ENCODE assay signal across 22 cellular contexts in genomic region chr1:93683234-93683633, GRCh38. TPM values are rescaled to one million over a fixed set of nuclear protein-coding genes. Genes with fewer than 3 reads are reported as not detected.
A peak's percentile ranks its signal among the peaks of the same experiment; 100 is the strongest.
DNase-seq lines count a peak whose midpoint lies in the region; ATAC-seq and TF ChIP-seq lines count a peak whose summit lies in the region.
"Had no signal": no experiment of that assay in that cellular context is flagged by ENCODE, and none has a peak within 500 bp of the region (broad histone marks: within the 10 kb centered on the region; RNA-seq: fewer than 3 reads in every experiment).

No MANE protein-coding gene starts in this region.

- BruUV-seq in MCF 10A (replicated peaks; lab: Mats Ljungman, UMichigan) = no TSS peak
- BruUV-seq in Panc1 (replicated peaks; lab: Mats Ljungman, UMichigan) = no TSS peak

- no peak overlapping the region for H3K27ac ChIP-seq in breast epithelium
- H3K27ac ChIP-seq in Panc1 (ENCODE audit: low read length) = peak overlapping the region; percentile 34; the same call in 1 of the 2 replicates
- H3K27ac ChIP-seq: C4-2B had no signal

- CTCF ChIA-PET in MCF 10A (lab: Yijun Ruan, JAX) (interaction anchor here (0.6 to 2.2 kb wide), 4 partner anchors 9 to 157 kb away, joined by 4 to 12 read pairs (median 4); no protein-coding TSS in a partner anchor), Panc1 (lab: Charles Lee) (no interaction called here)

- no peak overlapping the region for H3K27ac Mint-ChIP-seq in MCF 10A (ENCODE audit: low read depth, unreplicated experiment)
- H3K27ac Mint-ChIP-seq in immature natural killer cell = no peak overlapping the region
- no peak overlapping the region for H3K27ac Mint-ChIP-seq in progenitor cell of endocrine pancreas
- H3K27ac Mint-ChIP-seq: CD8-positive, alpha-beta memory T cell had no signal

- H3K9me3 Mint-ChIP-seq in MCF 10A (ENCODE audit: unreplicated experiment) (no peaks in the 10 kb centered on the region), immature natural killer cell (peaks cover 0 to 3% (median 0%) of the 10 kb centered on the region in 6 donors), progenitor cell of endocrine pancreas (ENCODE audit: low read depth) (no peaks in the 10 kb centered on the region)
- H3K9me3 Mint-ChIP-seq: CD8-positive, alpha-beta memory T cell had no signal

- H3K27me3 ChIP-seq in breast epithelium = no peaks in the 10 kb centered on the region
- H3K27me3 ChIP-seq in Panc1 (ENCODE audit: control insufficient read depth, insufficient read depth, low read length) = no peaks in the 10 kb centered on the region
- H3K27me3 ChIP-seq: MG63 had no signal

- H3K4me1 ChIP-seq in breast epithelium (no peaks in the 10 kb centered on the region), Panc1 (ENCODE audit: control insufficient read depth, insufficient read depth, low read length) (peaks cover 18% of the 10 kb centered on the region; the same call in 1 of the 2 replicates)

- TF ChIP-seq POLR2A in breast epithelium (IDR thresholded peaks at IDR 0.05) = no peak

- H3K27me3 Mint-ChIP-seq in MCF 10A (ENCODE audit: insufficient read depth, unreplicated experiment) (no peaks in the 10 kb centered on the region), immature natural killer cell (ENCODE audit: low read depth in 3 of 3) (peaks cover 8 to 25% (median 14%) of the 10 kb centered on the region in 3 donors), progenitor cell of endocrine pancreas (peaks cover 29% of the 10 kb centered on the region)

- H3K36me3 ChIP-seq in breast epithelium = no peaks in the 10 kb centered on the region
- H3K36me3 ChIP-seq in Panc1 (ENCODE audit: control insufficient read depth, insufficient read depth, low read length) = no peaks in the 10 kb centered on the region

- POLR2A ChIA-PET in MCF 10A (lab: Yijun Ruan, JAX) (interaction anchor here (1.2 to 7.7 kb wide), 9 partner anchors 9 to 358 kb away, joined by 3 to 117 read pairs (median 44); no protein-coding TSS in a partner anchor), Panc1 (lab: Charles Lee) (no interaction called here)

- no peak for ATAC-seq in Panc1
- ATAC-seq: SK-N-SH treated with all-trans-retinoic acid at 6 μM for 48 hours had no signal

- no peak overlapping the region for H3K4me3 ChIP-seq in breast epithelium
- no peak overlapping the region for H3K4me3 ChIP-seq in Panc1 (ENCODE audit: low read depth in 2 of 2, low read length in 2 of 2)
- H3K4me3 ChIP-seq: MG63 had no signal

- in situ Hi-C loops in Panc1 (cut with HindIII; ENCODE audit: low pct_unique_long_range_greater_than_20kb, low sequenced_read_pairs) = no loop called here

- TF ChIP-seq CTCF in MCF 10A (IDR thresholded peaks at IDR 0.05; ENCODE audit: unreplicated experiment) = no peak
- TF ChIP-seq CTCF in breast epithelium (IDR thresholded peaks at IDR 0.05) = no peak
- no peak for TF ChIP-seq CTCF in Panc1 (IDR thresholded peaks at IDR 0.05)
- TF ChIP-seq CTCF in progenitor cell of endocrine pancreas (IDR thresholded peaks at IDR 0.05; ENCODE audit: unreplicated experiment) = no peak

- DNase-seq in MCF 10A (ENCODE audit: unreplicated experiment) = no peak
- no peak for DNase-seq in breast epithelium (ENCODE audit: low spot score in 2 of 2)
- DNase-seq in Panc1 (ENCODE audit: low read depth, low spot score) = no peak
- DNase-seq in immature natural killer cell = no peak
- no peak for DNase-seq in progenitor cell of endocrine pancreas (ENCODE audit: low spot score, unreplicated experiment)
- DNase-seq in activated CD8-positive, alpha-beta memory T cell treated with anti-CD3 and anti-CD28 coated beads for 24 hours = no peak
- no peak for DNase-seq in EL
- no peak for DNase-seq in NCI-H1048 (lab: John Stamatoyannopoulos, UW)
- DNase-seq: 8988T; Calu3; CD8-positive, alpha-beta memory T cell; DMS153; GF-D8; Kasumi-1; MG63; NCI-H1417 treated with DMSO at 0.1 percent for 48 hours; NCI-H187 treated with DMSO at 0.1 percent for 48 hours; NCI-H2107; NCI-H446 treated with DMSO at 0.1 percent for 48 hours; NCI-H526 treated with DMSO at 0.1 percent for 48 hours had no signal

- peak overlapping the region; percentile 16 for H3K4me3 Mint-ChIP-seq in MCF 10A (ENCODE audit: unreplicated experiment)
- peak overlapping the region in 3 of 5 donors; percentile 4 to 59 (median 54) for H3K4me3 Mint-ChIP-seq in immature natural killer cell
- peak overlapping the region; percentile 46 for H3K4me3 Mint-ChIP-seq in progenitor cell of endocrine pancreas (ENCODE audit: low read depth)

- no peaks in the 10 kb centered on the region for H3K9me3 ChIP-seq in breast epithelium
- no peaks in the 10 kb centered on the region for H3K9me3 ChIP-seq in Panc1 (ENCODE audit: control insufficient read depth, insufficient read depth, low read depth, low read length)
- H3K9me3 ChIP-seq: MG63 had no signal

- intact Hi-C loops in MCF 10A (cut with micrococcal nuclease) = no loop called here
- intact Hi-C loops in breast epithelium (cut with DNase I; ENCODE audit: low total_unique reads) = no loop called here
- intact Hi-C loops in Panc1 (cut with micrococcal nuclease; ENCODE audit: unreplicated experiment) = loop anchor here (5.0 kb wide), 1 partner anchor 129 kb away; no protein-coding TSS in a partner anchor

- H3K4me1 Mint-ChIP-seq in MCF 10A (ENCODE audit: insufficient read depth, unreplicated experiment) = peaks cover 21% of the 10 kb centered on the region
- peaks cover 11 to 14% of the 10 kb centered on the region in 2 donors for H3K4me1 Mint-ChIP-seq in immature natural killer cell
- H3K4me1 Mint-ChIP-seq in progenitor cell of endocrine pancreas (ENCODE audit: low read depth) = peaks cover 18% of the 10 kb centered on the region

- H3K36me3 Mint-ChIP-seq in MCF 10A (ENCODE audit: insufficient read depth, unreplicated experiment) (peaks cover 5% of the 10 kb centered on the region), immature natural killer cell (no peaks in the 10 kb centered on the region), progenitor cell of endocrine pancreas (ENCODE audit: insufficient read depth) (no peaks in the 10 kb centered on the region)

RNA-seq across cellular contexts. Expression of gene BCAR3, which starts 1.6 kb away (rescaled TPM):
- total RNA-seq in MCF 10A (2022) (83.6 and 130 TPM in 2 replicates), breast epithelium (10 to 100 TPM; 26.7 to 42.7 (median 30.2) TPM), Panc1 (2021; ENCODE audit: unreplicated experiment) (33.9 TPM), progenitor cell of endocrine pancreas (7.1 and 10.5 TPM in 2 replicates)
- polyA plus RNA-seq in Panc1 (2012; ENCODE audit: insufficient read length) = 22.4 TPM
- polyA plus RNA-seq in immature natural killer cell = under 1 TPM in 2 of 3 donors, not detected in 1; 0.27 to 0.43 TPM
